Comparison of ENCODE assay signal across 25 cellular contexts in genomic region chr1:66175581-66175980, GRCh38.
DNase-seq lines count a peak whose midpoint lies in the region; ATAC-seq and TF ChIP-seq lines count a peak whose summit lies in the region.
"Had no signal": no experiment of that assay in that cellular context is flagged by ENCODE, and none has a peak within 500 bp of the region (broad histone marks: within the 10 kb centered on the region; RNA-seq: fewer than 3 reads in every experiment).

No MANE protein-coding gene starts in this region.

- H3K4me3 ChIP-seq in endodermal cell (ENCODE audit: low read length), result no peak overlapping the region
- H3K4me3 ChIP-seq: HAP-1, MG63, SK-N-MC had no signal

- H3K4me1 Mint-ChIP-seq in endodermal cell, result peaks cover 3% of the 10 kb centered on the region
- H3K4me1 Mint-ChIP-seq: CD8-positive, alpha-beta memory T cell had no signal

- H3K27me3 ChIP-seq in endodermal cell (ENCODE audit: control insufficient read depth, insufficient read depth, low read length, poor library complexity, severe bottlenecking), result no peaks in the 10 kb centered on the region
- H3K27me3 ChIP-seq: BE2C, MG63 had no signal

- ATAC-seq in GM21526 (IDR thresholded peaks at IDR 0.05; ENCODE audit: low FRiP score, unreplicated experiment), result no peak
- ATAC-seq: Panc1 had no signal

- H3K9ac ChIP-seq in endodermal cell (ENCODE audit: extremely low read depth, low read length, poor library complexity, severe bottlenecking), result no peak overlapping the region

- H3K36me3 Mint-ChIP-seq in endodermal cell (ENCODE audit: low read depth), result no peaks in the 10 kb centered on the region
- H3K36me3 Mint-ChIP-seq: CD14-positive monocyte; CD8-positive, alpha-beta memory T cell had no signal

- TF ChIP-seq CTCF in endodermal cell (conservative IDR thresholded peaks at IDR 0.05), result no peak

- no peak overlapping the region for H3K27ac Mint-ChIP-seq in endodermal cell
- H3K27ac Mint-ChIP-seq: CD8-positive, alpha-beta memory T cell had no signal

- no peaks in the 10 kb centered on the region for H3K9me3 ChIP-seq in endodermal cell (ENCODE audit: control insufficient read depth, low read length)
- H3K9me3 ChIP-seq: BE2C, HAP-1, MG63 had no signal

- H3K27me3 Mint-ChIP-seq in endodermal cell (ENCODE audit: insufficient read depth), result no peaks in the 10 kb centered on the region

- 95% methylated on average over 2 of the region's 2 CpGs; no CpG with 5 or more reads in 1 of the 2 experiments for WGBS in endodermal cell (ENCODE audit: insufficient coverage in 1 of 2, insufficient read length in 1 of 2), 2 experiments

- H3K27ac ChIP-seq in angular gyrus (ENCODE audit: low read depth, low read length) (peak overlapping the region; percentile 7), endodermal cell (ENCODE audit: low read depth, low read length) (peak overlapping the region; percentile 79), substantia nigra (ENCODE audit: low read depth, low read length, poor library complexity, severe bottlenecking) (peak overlapping the region; percentile 73)
- H3K27ac ChIP-seq: 22Rv1, RWPE1, SK-N-MC had no signal

- H3K4me3 Mint-ChIP-seq in endodermal cell, result no peak overlapping the region
- H3K4me3 Mint-ChIP-seq: CD14-positive monocyte; CD8-positive, alpha-beta memory T cell had no signal

- DNase-seq in DMS53 (lab: John Stamatoyannopoulos, UW) (peak; percentile 47), DMS53 treated with DMSO at 0.1 percent for 48 hours (lab: John Stamatoyannopoulos, UW; ENCODE audit: unreplicated experiment) (no peak), endodermal cell (no peak), substantia nigra (lab: John Stamatoyannopoulos, UW) (no peak), SK-N-DZ (ENCODE audit: low spot score) (no peak)
- DNase-seq in activated CD4-positive, alpha-beta T cell treated with anti-CD3 and anti-CD28 coated beads for 1 hour, result no peak
- DNase-seq: ACHN; BE2C; CD8-positive, alpha-beta memory T cell; DMS 273 treated with DMSO at 0.1 percent for 48 hours; GOT3; KG1; MG63; NCI-H146; NCI-H2029; NCI-H526; SHP77 treated with DMSO at 0.1 percent for 48 hours had no signal

- peaks cover 7% of the 10 kb centered on the region for H3K4me1 ChIP-seq in endodermal cell (ENCODE audit: control insufficient read depth, insufficient read depth, low read length)
- H3K4me1 ChIP-seq: HAP-1 had no signal

- H3K36me3 ChIP-seq in endodermal cell (ENCODE audit: control insufficient read depth, insufficient read depth, low read length), result no peaks in the 10 kb centered on the region
- H3K36me3 ChIP-seq: BE2C, HAP-1, MG63 had no signal

- H3K9me3 Mint-ChIP-seq in endodermal cell, result no peaks in the 10 kb centered on the region
- H3K9me3 Mint-ChIP-seq: CD8-positive, alpha-beta memory T cell had no signal

Comparison
In these comparisons a context has a peak if more than half of its experiments do, and no peak if none do; other contexts are left out.
1. H3K27ac ChIP-seq: peak in every context shown above with its lines; median percentile 79 in endodermal cell; 73 in substantia nigra; 7 in angular gyrus.